In the genomic region with DNA sequence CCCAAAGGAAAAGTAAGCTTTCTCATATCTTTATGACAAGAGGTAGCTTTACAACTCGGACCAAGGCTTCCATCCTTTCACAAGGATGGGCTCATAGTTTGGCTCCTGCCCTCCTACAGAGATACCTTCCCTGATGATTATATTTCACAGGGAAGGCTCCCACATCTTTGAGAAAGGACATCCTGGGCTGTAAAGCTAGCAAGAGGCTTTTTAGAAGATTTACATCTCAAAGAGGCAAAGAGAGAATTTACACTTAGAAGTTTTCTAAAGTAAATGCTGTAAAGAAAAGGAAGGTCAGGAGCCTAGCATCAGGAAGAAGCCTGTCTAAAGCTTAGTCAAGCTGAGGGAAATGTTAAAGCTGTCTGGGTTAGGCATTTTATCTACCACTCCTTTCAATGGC, we compare ENCODE assay signal across 30 cellular contexts.
"Had no signal": no experiment of that assay in that cellular context is flagged by ENCODE, and none has a peak within 500 bp of the region (broad histone marks: within the 10 kb centered on the region; RNA-seq: fewer than 3 reads in every experiment).

No MANE protein-coding gene starts in this region.

- H3K4me1 ChIP-seq: esophagus muscularis mucosa, foreskin keratinocyte, gastroesophageal sphincter, heart left ventricle, left lung, right atrium auricular region, testis had no signal

- H3K36me3 Mint-ChIP-seq: naive thymus-derived CD8-positive, alpha-beta T cell; stimulated activated effector memory CD8-positive, alpha-beta T cell treated with anti-CD3 and anti-CD28 coated beads, Interleukin-12 subunit alpha, Interleukin-12 subunit beta, amount 100 ng/mL, for 72 hours; type B pancreatic cell had no signal

- H2AFZ ChIP-seq: hepatocyte had no signal

- H3K4me2 ChIP-seq: hepatocyte, smooth muscle cell had no signal

- H3K9me3 Mint-ChIP-seq: nephron progenitor cell, type B pancreatic cell had no signal

- FAIRE-seq: endothelial cell of umbilical vein, islet of Langerhans had no signal

- H3K9me3 ChIP-seq: esophagus muscularis mucosa, gastroesophageal sphincter, heart left ventricle, left lung, prostate gland, right atrium auricular region, testis, tibial artery had no signal

- DNase-seq: cerebellar nuclear complex; dorsolateral prefrontal cortex; effector CD4-positive, alpha-beta T cell; foreskin keratinocyte; heart left ventricle; left cardiac atrium; left lung; mesenchymal stem cell; midbrain; naive thymus-derived CD8-positive, alpha-beta T cell; nephron progenitor cell; nucleus accumbens; stimulated activated CD4-positive, alpha-beta T cell treated with anti-CD3 and anti-CD28 coated beads, Interleukin-12 subunit alpha, Interleukin-12 subunit beta, amount 100 ng/mL, for 4 hours; stimulated activated CD4-positive, alpha-beta T cell treated with anti-CD3 and anti-CD28 coated beads, Interleukin-2, amount 100 ng/mL, for 24 hours; stimulated activated CD4-positive, alpha-beta T cell treated with anti-CD3 and anti-CD28 coated beads, Interleukin-4, amount 100 ng/mL, for 24 hours; stimulated activated naive CD8-positive, alpha-beta T cell treated with anti-CD3 and anti-CD28 coated beads, Interleukin-15, Interleukin-2, amounts not matched to agents 100 U/mL and 50 U/mL, for 24 hours; substantia nigra; testis; tibial artery had no signal

- ATAC-seq: foreskin keratinocyte; gastroesophageal sphincter; heart left ventricle; left cardiac atrium; left lung; naive thymus-derived CD8-positive, alpha-beta T cell; sciatic nerve; stimulated activated effector memory CD8-positive, alpha-beta T cell treated with anti-CD3 and anti-CD28 coated beads, Interleukin-12 subunit alpha, Interleukin-12 subunit beta, amount 100 ng/mL, for 72 hours; stimulated activated naive CD8-positive, alpha-beta T cell treated with anti-CD3 and anti-CD28 coated beads, Interleukin-15, Interleukin-2, amounts not matched to agents 100 U/mL and 50 U/mL, for 24 hours had no signal

- H3K27ac ChIP-seq: dorsolateral prefrontal cortex, esophagus muscularis mucosa, foreskin keratinocyte, gastroesophageal sphincter, heart left ventricle, hepatocyte, left lung, prostate gland, right atrium auricular region, testis, tibial artery had no signal

- H3K4me1 Mint-ChIP-seq: naive thymus-derived CD8-positive, alpha-beta T cell; stimulated activated effector memory CD8-positive, alpha-beta T cell treated with anti-CD3 and anti-CD28 coated beads, Interleukin-12 subunit alpha, Interleukin-12 subunit beta, amount 100 ng/mL, for 72 hours had no signal

- H3K4me3 Mint-ChIP-seq: naive thymus-derived CD8-positive, alpha-beta T cell; nephron progenitor cell; stimulated activated effector memory CD8-positive, alpha-beta T cell treated with anti-CD3 and anti-CD28 coated beads, Interleukin-12 subunit alpha, Interleukin-12 subunit beta, amount 100 ng/mL, for 72 hours; type B pancreatic cell had no signal

- H3K27me3 Mint-ChIP-seq: naive thymus-derived CD8-positive, alpha-beta T cell had no signal

- H3K4me3 ChIP-seq: dorsolateral prefrontal cortex, esophagus muscularis mucosa, gastroesophageal sphincter, heart left ventricle, hepatocyte, left lung, prostate gland, right atrium auricular region, smooth muscle cell, testis, tibial artery had no signal

- H3K36me3 ChIP-seq: esophagus muscularis mucosa, gastroesophageal sphincter, heart left ventricle, left lung, prostate gland, right atrium auricular region, tibial artery had no signal

- H3K27me3 ChIP-seq: dorsolateral prefrontal cortex, esophagus muscularis mucosa, foreskin keratinocyte, gastroesophageal sphincter, heart left ventricle, hepatocyte, left lung, right atrium auricular region, testis, tibial artery had no signal

- H3K79me2 ChIP-seq: hepatocyte had no signal

- H3K27ac Mint-ChIP-seq: naive thymus-derived CD8-positive, alpha-beta T cell; nephron progenitor cell; stimulated activated effector memory CD8-positive, alpha-beta T cell treated with anti-CD3 and anti-CD28 coated beads, Interleukin-12 subunit alpha, Interleukin-12 subunit beta, amount 100 ng/mL, for 72 hours; type B pancreatic cell had no signal
